ENCODE assay signal across 1 cellular context in the genomic region with DNA sequence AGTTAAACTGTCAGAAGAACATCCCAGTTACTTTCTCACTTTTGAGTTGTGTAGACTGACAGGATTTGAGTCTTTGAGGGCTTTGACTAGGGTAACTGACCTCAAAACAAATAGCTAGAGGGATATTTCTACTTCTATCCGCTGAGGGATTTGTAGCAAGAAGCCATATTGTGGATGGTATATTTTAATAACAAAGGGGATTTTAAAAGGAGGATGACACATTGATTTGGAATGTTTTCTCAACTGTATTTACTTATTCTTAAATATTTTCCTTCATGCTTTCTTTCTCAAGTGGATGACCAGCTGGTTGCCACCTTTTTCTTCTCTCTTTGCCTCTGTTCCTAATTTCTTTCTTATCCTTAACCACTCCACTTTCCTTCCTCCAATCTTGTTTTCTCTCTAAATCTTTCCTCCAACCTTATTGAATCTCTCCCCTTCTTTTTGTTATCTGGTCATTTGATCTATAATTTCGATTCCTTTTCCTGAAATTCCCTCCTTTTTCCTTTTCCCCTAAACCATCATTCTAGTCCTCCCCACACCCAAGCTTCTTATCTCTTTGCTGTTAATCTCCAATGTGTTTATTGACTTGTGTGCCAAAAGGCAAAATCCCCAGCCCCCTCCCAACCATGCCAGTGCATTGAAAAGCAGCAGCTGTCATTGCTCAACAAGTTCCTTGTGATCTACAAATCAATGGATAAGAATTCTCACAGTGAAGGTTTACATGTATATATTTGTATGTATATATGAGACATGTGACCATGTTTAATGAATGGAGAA.
A peak's percentile ranks its signal among the peaks of the same experiment; 100 is the strongest.
TF ChIP-seq lines count a peak whose summit lies in the region.

No MANE protein-coding gene starts in this region.

TF ChIP-seq in liver, 16 proteins besides CTCF, POLR2A, EP300 and RAD21 (continued from another document):
- TF ChIP-seq, protein P1, sequence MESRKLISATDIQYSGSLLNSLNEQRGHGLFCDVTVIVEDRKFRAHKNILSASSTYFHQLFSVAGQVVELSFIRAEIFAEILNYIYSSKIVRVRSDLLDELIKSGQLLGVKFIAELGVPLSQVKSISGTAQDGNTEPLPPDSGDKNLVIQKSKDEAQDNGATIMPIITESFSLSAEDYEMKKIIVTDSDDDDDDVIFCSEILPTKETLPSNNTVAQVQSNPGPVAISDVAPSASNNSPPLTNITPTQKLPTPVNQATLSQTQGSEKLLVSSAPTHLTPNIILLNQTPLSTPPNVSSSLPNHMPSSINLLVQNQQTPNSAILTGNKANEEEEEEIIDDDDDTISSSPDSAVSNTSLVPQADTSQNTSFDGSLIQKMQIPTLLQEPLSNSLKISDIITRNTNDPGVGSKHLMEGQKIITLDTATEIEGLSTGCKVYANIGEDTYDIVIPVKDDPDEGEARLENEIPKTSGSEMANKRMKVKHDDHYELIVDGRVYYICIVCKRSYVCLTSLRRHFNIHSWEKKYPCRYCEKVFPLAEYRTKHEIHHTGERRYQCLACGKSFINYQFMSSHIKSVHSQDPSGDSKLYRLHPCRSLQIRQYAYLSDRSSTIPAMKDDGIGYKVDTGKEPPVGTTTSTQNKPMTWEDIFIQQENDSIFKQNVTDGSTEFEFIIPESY (IDR thresholded peaks at IDR 0.05), result no peak
- TF ChIP-seq FOXA1 (IDR thresholded peaks at IDR 0.05) (peak; percentile 44), REST (IDR thresholded peaks at IDR 0.05) (no peak), JUND (IDR thresholded peaks at IDR 0.05) (peak in 1 of 2 donors; percentile 15), FOXA2 (IDR thresholded peaks at IDR 0.05) (no peak), HNF4G (IDR thresholded peaks at IDR 0.05) (no peak), HNF4A (conservative IDR thresholded peaks at IDR 0.05) (peak; percentile 50 to 62)
